Comparison of ENCODE assay signal across 8 cellular contexts in the genomic region with DNA sequence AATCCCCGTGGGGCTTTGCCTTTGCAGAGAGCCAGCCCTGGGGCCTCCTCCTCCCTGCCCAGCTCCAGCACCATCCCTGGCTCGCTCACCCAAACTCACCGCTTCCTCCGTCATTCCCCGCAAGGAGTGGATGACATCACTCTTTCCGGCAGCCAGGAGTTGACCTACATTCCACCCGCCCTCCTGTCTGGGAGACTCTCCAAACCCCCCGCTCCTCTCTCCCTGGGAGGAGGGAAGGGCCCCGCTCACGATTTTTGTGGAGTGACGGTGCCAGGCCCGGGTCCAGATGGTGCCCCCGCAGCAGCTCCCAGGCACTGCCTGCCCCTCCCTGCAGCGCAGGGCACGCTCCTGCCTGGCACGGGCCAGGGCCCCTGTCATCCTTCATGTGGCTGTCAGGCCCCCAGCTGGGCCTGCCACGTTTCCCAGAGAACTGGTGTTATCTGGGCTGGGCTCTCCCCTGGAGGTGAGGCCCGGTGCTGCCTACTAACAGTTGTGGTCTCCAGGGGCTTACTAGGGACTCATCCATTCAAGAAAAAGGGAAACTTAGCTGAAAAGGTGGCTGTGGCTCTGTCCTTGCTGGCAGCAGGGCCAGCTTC. TPM values are rescaled to one million over a fixed set of nuclear protein-coding genes. Genes with fewer than 3 reads are reported as not detected.
A peak's percentile ranks its signal among the peaks of the same experiment; 100 is the strongest.
DNase-seq lines count a peak whose midpoint lies in the region; ATAC-seq, FAIRE-seq and TF ChIP-seq lines count a peak whose summit lies in the region.

No MANE protein-coding gene starts in this region.

- intact Hi-C loops in body of pancreas (cut with DNase I) (no loop called here), testis (cut with DNase I; ENCODE audit: low total_unique reads) (no loop called here), lower leg skin (cut with DNase I; ENCODE audit: low total_unique reads) (no loop called here)

- TF ChIP-seq POLR2A in body of pancreas (IDR thresholded peaks at IDR 0.05) (peak in 1 of 3 donors; percentile 8), testis (IDR thresholded peaks at IDR 0.05) (no peak), GM12891 (IDR thresholded peaks at IDR 0.05; ENCODE audit: low read depth, low read length) (no peak), lower leg skin (IDR thresholded peaks at IDR 0.05) (no peak)

- H3K36me3 ChIP-seq in body of pancreas (replicated peaks in 1 of 2; ENCODE audit: insufficient read depth in 1 of 2, low read depth in 2 of 2) (no peaks in the 10 kb centered on the region), testis (ENCODE audit: low read depth, missing control alignments) (no peaks in the 10 kb centered on the region)

- H3K4me3 ChIP-seq in body of pancreas (no peak overlapping the region), testis (no peak overlapping the region), lower leg skin (ENCODE audit: low read depth, poor library complexity, severe bottlenecking) (no peak overlapping the region)

- peak; percentile 96 for DNase-seq in AG08395 (ENCODE audit: low spot score)
- peak; percentile 93 for DNase-seq in M059J (ENCODE audit: low read depth)
- DNase-seq in body of pancreas, result peak; percentile 82 to 92 (median 91)
- DNase-seq in testis, result peak; percentile 83
- no peak for DNase-seq in GM12891 (ENCODE audit: insufficient read length, low spot score)
- DNase-seq in lower leg skin (ENCODE audit: low spot score in 2 of 2), result no peak

- no peaks in the 10 kb centered on the region for H3K9me3 ChIP-seq in body of pancreas
- no peaks in the 10 kb centered on the region for H3K9me3 ChIP-seq in testis

- H3K27ac ChIP-seq in body of pancreas (peak overlapping the region; percentile 15 to 84 (median 77)), testis (no peak overlapping the region)

- H3K27me3 ChIP-seq in body of pancreas (no peaks in the 10 kb centered on the region), testis (no peaks in the 10 kb centered on the region)

- H3K4me1 ChIP-seq in body of pancreas, result peaks cover 13% of the 10 kb centered on the region
- peaks cover 10% of the 10 kb centered on the region for H3K4me1 ChIP-seq in testis

- TF ChIP-seq CTCF in body of pancreas (IDR thresholded peaks at IDR 0.05) (peak in 4 of 7 experiments; percentile 50 to 62 (median 59)), testis (IDR thresholded peaks at IDR 0.05) (no peak), lower leg skin (IDR thresholded peaks at IDR 0.05) (no peak)

- WGBS in body of pancreas, 2 donors, result 4 to 15% methylated on average over 18 of the region's 18 CpGs
- 38 to 59% methylated on average over 8 to 18 of the region's 18 CpGs for WGBS in testis, 2 donors
- 16 to 25% methylated on average over 17 to 18 of the region's 18 CpGs for WGBS in lower leg skin, 2 donors

- FAIRE-seq in islet of Langerhans (lab: Jason Lieb, UNC), result peak; percentile 56
- no peak for FAIRE-seq in GM12891 (lab: Jason Lieb, UNC)

- ATAC-seq in body of pancreas (peak; percentile 94), GM19467 (IDR thresholded peaks at IDR 0.05; ENCODE audit: unreplicated experiment) (no peak)

TF ChIP-seq in GM12891, 5 proteins besides CTCF, POLR2A, EP300 and RAD21:
- TF ChIP-seq PAX5 (IDR thresholded peaks at IDR 0.05; ENCODE audit: insufficient read depth, low read length, severe bottlenecking) (no peak), POLR2AphosphoS5 (IDR thresholded peaks at IDR 0.05; ENCODE audit: low read depth, low read length) (no peak), SPI1 (IDR thresholded peaks at IDR 0.05; ENCODE audit: low read depth, low read length) (no peak), TAF1 (IDR thresholded peaks at IDR 0.05; ENCODE audit: low read depth, low read length) (no peak), POU2F2 (IDR thresholded peaks at IDR 0.05; ENCODE audit: low read depth, low read length) (no peak)
TF ChIP-seq in GM12891: peak in this region for 0.

RNA-seq across cellular contexts. Expression of gene NTNG2, which starts 52.3 kb away (rescaled TPM):
- 0.39 and 0.49 TPM in 2 replicates for total RNA-seq in M059J (2014; rRNA removed; shearing (Covaris generic))
- total RNA-seq in body of pancreas (1 to 10 TPM in 1 of 2 donors, under 1 TPM in 1; 0.26 to 2.0 TPM), testis (10 to 100 TPM; 23.7 to 29.0 TPM), lower leg skin (1 to 10 TPM in 1 of 4 donors, under 1 TPM in 3; 0.10 to 1.0 (median 0.29) TPM)
- 3.3 TPM for polyA plus RNA-seq in testis (ENCODE audit: insufficient read depth, low read depth, low replicate concordance)
- 0.21 TPM for polyA plus RNA-seq in GM12891 (2012; ENCODE audit: low read depth, missing spikeins)

Comparison
In these comparisons a context has a peak if more than half of its experiments do, and no peak if none do; other contexts are left out.
1. DNase-seq: peak in AG08395 (single experiment), M059J (single experiment), body of pancreas (4 of 4) and testis (single experiment); none in GM12891 (single experiment) and lower leg skin (0 of 2).
2. H3K27ac ChIP-seq: peak in body of pancreas (4 of 4); none in testis (0 of 2).
3. CTCF ChIP-seq: peak in body of pancreas (4 of 7); none in testis (0 of 3) and lower leg skin (0 of 3).
4. RNA of gene NTNG2, which starts 52.3 kb away (total RNA-seq): 23.7 to 29.0 TPM in testis; 0.26 to 2.0 TPM in body of pancreas, 0.39 to 0.49 TPM in M059J and 0.10 to 1.0 TPM in lower leg skin; every median in the first group is over 4 times any median in the second.